Comparison of ENCODE assay signal across 1 cellular context in genomic region chr12:14394317-14395058, GRCh38.
A peak's percentile ranks its signal among the peaks of the same experiment; 100 is the strongest.
TF ChIP-seq lines count a peak whose summit lies in the region.

No MANE protein-coding gene starts in this region.

TF ChIP-seq in HEK293, 187 proteins besides CTCF, POLR2A, EP300 and RAD21 (continued from another document and continues in another):
- TF ChIP-seq ZNF148 (tag by site-specific recombination; IDR thresholded peaks at IDR 0.05; ENCODE audit: borderline replicate concordance) (no peak), PRDM1 (tag by site-specific recombination; IDR thresholded peaks at IDR 0.05) (no peak), ZNF132 (tag by site-specific recombination; IDR thresholded peaks at IDR 0.05; ENCODE audit: borderline replicate concordance) (no peak), ZNF660 (tag by site-specific recombination; IDR thresholded peaks at IDR 0.05) (no peak), ZSCAN23 (tag by site-specific recombination; IDR thresholded peaks at IDR 0.05) (no peak), IKZF3 (tag by site-specific recombination; IDR thresholded peaks at IDR 0.05) (no peak), ZNF549 (tag by site-specific recombination; IDR thresholded peaks at IDR 0.05) (no peak), ZNF544 (tag by site-specific recombination; IDR thresholded peaks at IDR 0.05) (no peak), ZNF174 (tag by site-specific recombination; IDR thresholded peaks at IDR 0.05) (no peak), ZBTB44 (tag by site-specific recombination; IDR thresholded peaks at IDR 0.05) (0 out of 2 replicates have a peak, but pooled peaks have one; percentile 37), OSR2 (tag by site-specific recombination; IDR thresholded peaks at IDR 0.05) (no peak), ZNF133 (tag by site-specific recombination; IDR thresholded peaks at IDR 0.05) (no peak), ZNF24 (tag by site-specific recombination; IDR thresholded peaks at IDR 0.05) (no peak), ZNF621 (tag by site-specific recombination; IDR thresholded peaks at IDR 0.05) (no peak), ZNF280D (tag by site-specific recombination; IDR thresholded peaks at IDR 0.05) (no peak), ZNF274 (IDR thresholded peaks at IDR 0.05; ENCODE audit: low read length) (no peak), ZNF274 (tag by site-specific recombination; IDR thresholded peaks at IDR 0.05; ENCODE audit: borderline replicate concordance) (no peak), ZNF596 (tag by site-specific recombination; IDR thresholded peaks at IDR 0.05) (no peak), BCL11B (tag by site-specific recombination; IDR thresholded peaks at IDR 0.05; ENCODE audit: low read depth) (no peak), ZNF843 (tag by site-specific recombination; IDR thresholded peaks at IDR 0.05) (no peak), ZNF514 (tag by site-specific recombination; IDR thresholded peaks at IDR 0.05) (no peak), ZNF221 (tag by site-specific recombination; IDR thresholded peaks at IDR 0.05; ENCODE audit: borderline replicate concordance) (no peak), ZNF121 (tag by site-specific recombination; IDR thresholded peaks at IDR 0.05) (0 out of 2 replicates have a peak, but pooled peaks have one; percentile 13), SETDB1 (IDR thresholded peaks at IDR 0.05; ENCODE audit: insufficient read length, low read length) (peak; percentile 75), PRDM10 (tag by site-specific recombination; IDR thresholded peaks at IDR 0.05) (peak; percentile 71), ZNF416 (tag by site-specific recombination; IDR thresholded peaks at IDR 0.05) (no peak), ZNF18 (tag by site-specific recombination; IDR thresholded peaks at IDR 0.05) (no peak), ZBTB10 (tag by site-specific recombination; IDR thresholded peaks at IDR 0.05) (no peak), ZNF704 (tag by site-specific recombination; IDR thresholded peaks at IDR 0.05) (no peak), REPIN1 (tag by site-specific recombination; IDR thresholded peaks at IDR 0.05; ENCODE audit: low read depth) (no peak), EGR2 (tag by site-specific recombination; IDR thresholded peaks at IDR 0.05; ENCODE audit: low read depth) (no peak), ELK4 (IDR thresholded peaks at IDR 0.05; ENCODE audit: borderline replicate concordance, low read depth, low read length) (no peak), ZNF658 (tag by site-specific recombination; IDR thresholded peaks at IDR 0.05) (no peak), ZBTB6 (tag by site-specific recombination; IDR thresholded peaks at IDR 0.05) (0 out of 2 replicates have a peak, but pooled peaks have one; percentile 19), ZNF747 (tag by site-specific recombination; IDR thresholded peaks at IDR 0.05) (no peak)
